ENCODE assay signal across 1 cellular context in genomic region chr17:4066210-4066609, GRCh38.
TF ChIP-seq lines count a peak whose summit lies in the region.

No MANE protein-coding gene starts in this region.

TF ChIP-seq in HepG2, 621 proteins besides CTCF, POLR2A, EP300 and RAD21 (continued from another document):
- TF ChIP-seq, protein P1, sequence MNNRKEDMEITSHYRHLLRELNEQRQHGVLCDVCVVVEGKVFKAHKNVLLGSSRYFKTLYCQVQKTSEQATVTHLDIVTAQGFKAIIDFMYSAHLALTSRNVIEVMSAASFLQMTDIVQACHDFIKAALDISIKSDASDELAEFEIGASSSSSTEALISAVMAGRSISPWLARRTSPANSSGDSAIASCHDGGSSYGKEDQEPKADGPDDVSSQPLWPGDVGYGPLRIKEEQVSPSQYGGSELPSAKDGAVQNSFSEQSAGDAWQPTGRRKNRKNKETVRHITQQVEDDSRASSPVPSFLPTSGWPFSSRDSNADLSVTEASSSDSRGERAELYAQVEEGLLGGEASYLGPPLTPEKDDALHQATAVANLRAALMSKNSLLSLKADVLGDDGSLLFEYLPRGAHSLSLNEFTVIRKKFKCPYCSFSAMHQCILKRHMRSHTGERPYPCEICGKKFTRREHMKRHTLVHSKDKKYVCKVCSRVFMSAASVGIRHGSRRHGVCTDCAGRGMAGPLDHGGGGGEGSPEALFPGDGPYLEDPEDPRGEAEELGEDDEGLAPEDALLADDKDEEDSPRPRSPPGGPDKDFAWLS (CRISPR knock-in tag; IDR thresholded peaks at IDR 0.05; ENCODE audit: borderline replicate concordance) = no peak
- no peak for TF ChIP-seq MATR3 (CRISPR knock-in tag; IDR thresholded peaks at IDR 0.05)
- TF ChIP-seq ELF3 (CRISPR knock-in tag; IDR thresholded peaks at IDR 0.05) = no peak
- no peak for TF ChIP-seq ZNF280B (CRISPR knock-in tag; IDR thresholded peaks at IDR 0.05; ENCODE audit: borderline replicate concordance)
- no peak for TF ChIP-seq ZBTB42 (CRISPR knock-in tag; IDR thresholded peaks at IDR 0.05)
